Comparison of ENCODE assay signal across 13 cellular contexts in genomic region chr6:151236668-151237401, GRCh38. TPM values are rescaled to one million over a fixed set of nuclear protein-coding genes. Genes with fewer than 3 reads are reported as not detected.
A peak's percentile ranks its signal among the peaks of the same experiment; 100 is the strongest.
DNase-seq lines count a peak whose midpoint lies in the region; ATAC-seq and TF ChIP-seq lines count a peak whose summit lies in the region.
"Had no signal": no experiment of that assay in that cellular context is flagged by ENCODE, and none has a peak within 500 bp of the region (broad histone marks: within the 10 kb centered on the region; RNA-seq: fewer than 3 reads in every experiment).

No MANE protein-coding gene starts in this region.

- no peak overlapping the region for H3K4me3 Mint-ChIP-seq in mesothelial cell of epicardium
- no peak overlapping the region for H3K4me3 Mint-ChIP-seq in activated CD4-positive, alpha-beta T cell treated with anti-CD3 and anti-CD28 coated beads, Interleukin-2, amount 10 ng/mL, durations not matched to agents 7 days and 5 days
- H3K4me3 Mint-ChIP-seq: CD8-positive, alpha-beta memory T cell; IgD-negative memory B cell had no signal

- H3K27ac ChIP-seq in DND-41 (ENCODE audit: low read length): peak overlapping the region; percentile 80
- H3K27ac ChIP-seq: A549 had no signal

- H3K36me3 ChIP-seq in DND-41 (ENCODE audit: insufficient read depth, low read length): no peaks in the 10 kb centered on the region
- no peaks in the 10 kb centered on the region for H3K36me3 ChIP-seq in Loucy (ENCODE audit: insufficient read depth, low read length)
- H3K36me3 ChIP-seq: BE2C had no signal

- peaks cover 3% of the 10 kb centered on the region for H3K9me3 Mint-ChIP-seq in mesothelial cell of epicardium
- no peaks in the 10 kb centered on the region for H3K9me3 Mint-ChIP-seq in activated CD4-positive, alpha-beta T cell treated with anti-CD3 and anti-CD28 coated beads, Interleukin-2, amount 10 ng/mL, durations not matched to agents 7 days and 5 days
- H3K9me3 Mint-ChIP-seq: CD8-positive, alpha-beta memory T cell had no signal

- no peaks in the 10 kb centered on the region for H3F3A ChIP-seq in Loucy (ENCODE audit: low read depth)

- TF ChIP-seq CTCF in DND-41 (IDR thresholded peaks at IDR 0.05; ENCODE audit: borderline replicate concordance, extremely low read depth, low read length, poor library complexity, severe bottlenecking): no peak
- TF ChIP-seq CTCF in Loucy (conservative IDR thresholded peaks at IDR 0.05; ENCODE audit: low read length): no peak
- TF ChIP-seq CTCF in mesothelial cell of epicardium (IDR thresholded peaks at IDR 0.05; ENCODE audit: unreplicated experiment): no peak

- H3K4me3 ChIP-seq in DND-41 (ENCODE audit: low read depth in 1 of 2, low read length in 2 of 2) (no peak overlapping the region), Loucy (ENCODE audit: low read length, poor library complexity, severe bottlenecking) (peak overlapping the region; percentile 5)
- H3K4me3 ChIP-seq: A549 had no signal

- DNase-seq in DND-41: peak; percentile 48
- DNase-seq in mesothelial cell of epicardium (ENCODE audit: low spot score in 2 of 2, unreplicated experiment in 2 of 2): no peak
- DNase-seq in activated CD4-positive, alpha-beta T cell treated with anti-CD3 and anti-CD28 coated beads, Interleukin-2, amount 10 ng/mL, durations not matched to agents 7 days and 5 days: no peak
- DNase-seq in activated CD4-positive, CD25-positive, alpha-beta regulatory T cell treated with anti-CD3 and anti-CD28 coated beads, Interleukin-2, amount 50 U/mL, for 72 hours: no peak
- DNase-seq: BE2C; CD8-positive, alpha-beta memory T cell; DMS53; HCEC 1CT had no signal

- H4K20me1 ChIP-seq in DND-41 (ENCODE audit: insufficient read depth, low read length): no peaks in the 10 kb centered on the region
- H4K20me1 ChIP-seq in Loucy (ENCODE audit: insufficient read depth, low read length, poor library complexity, severe bottlenecking): no peaks in the 10 kb centered on the region

- H3K79me2 ChIP-seq in DND-41 (ENCODE audit: insufficient read depth, low read length): no peaks in the 10 kb centered on the region
- H3K79me2 ChIP-seq in Loucy (ENCODE audit: insufficient read depth, low read length): peaks cover 9% of the 10 kb centered on the region

- POLR2A ChIA-PET in activated CD4-positive, alpha-beta T cell treated with anti-CD3 and anti-CD28 coated beads, Interleukin-2, amount 10 ng/mL, durations not matched to agents 7 days and 5 days (lab: Charles Lee): no interaction called here

- H3K9me2 ChIP-seq in Loucy (replicated peaks; ENCODE audit: low read depth, low read length): no peaks in the 10 kb centered on the region

- H3K9ac ChIP-seq in DND-41 (ENCODE audit: low read depth, low read length) (peak overlapping the region; percentile 19; the same call in 1 of the 2 replicates), Loucy (ENCODE audit: low read depth, low read length, poor library complexity, severe bottlenecking) (no peak overlapping the region)

- H3K4me1 ChIP-seq in DND-41 (ENCODE audit: insufficient read depth, low read length) (peaks cover 36% of the 10 kb centered on the region), Loucy (ENCODE audit: insufficient read depth, low read length, poor library complexity, severe bottlenecking) (peaks cover 17% of the 10 kb centered on the region)
- H3K4me1 ChIP-seq: BE2C, Caco-2 had no signal

- peaks cover 13% of the 10 kb centered on the region for H3K4me1 Mint-ChIP-seq in mesothelial cell of epicardium
- peaks cover 14% of the 10 kb centered on the region for H3K4me1 Mint-ChIP-seq in activated CD4-positive, alpha-beta T cell treated with anti-CD3 and anti-CD28 coated beads, Interleukin-2, amount 10 ng/mL, durations not matched to agents 7 days and 5 days

- H3K27me3 ChIP-seq in DND-41 (ENCODE audit: insufficient read depth, low read length, poor library complexity) (no peaks in the 10 kb centered on the region), Loucy (ENCODE audit: insufficient read depth, low read length, poor library complexity, severe bottlenecking) (peaks cover 16% of the 10 kb centered on the region)
- H3K27me3 ChIP-seq: BE2C had no signal

- no peaks in the 10 kb centered on the region for H3K27me3 Mint-ChIP-seq in mesothelial cell of epicardium (ENCODE audit: low read depth)
- H3K27me3 Mint-ChIP-seq in activated CD4-positive, alpha-beta T cell treated with anti-CD3 and anti-CD28 coated beads, Interleukin-2, amount 10 ng/mL, durations not matched to agents 7 days and 5 days: peaks cover 59% of the 10 kb centered on the region

- CTCF ChIA-PET in activated CD4-positive, alpha-beta T cell treated with anti-CD3 and anti-CD28 coated beads, Interleukin-2, amount 10 ng/mL, durations not matched to agents 7 days and 5 days (lab: Charles Lee): no interaction called here

- no peaks in the 10 kb centered on the region for H3K9me3 ChIP-seq in DND-41 (ENCODE audit: insufficient read depth, low read length, severe bottlenecking)
- H3K9me3 ChIP-seq in Loucy (ENCODE audit: insufficient read depth, low read depth, low read length): no peaks in the 10 kb centered on the region
- H3K9me3 ChIP-seq: A549, BE2C, Caco-2 had no signal

- H2AFZ ChIP-seq in DND-41 (ENCODE audit: low read depth, low read length) (no peak overlapping the region), Loucy (ENCODE audit: low read length) (no peak overlapping the region)

- H3K36me3 Mint-ChIP-seq in mesothelial cell of epicardium: peaks cover 3% of the 10 kb centered on the region
- no peaks in the 10 kb centered on the region for H3K36me3 Mint-ChIP-seq in activated CD4-positive, alpha-beta T cell treated with anti-CD3 and anti-CD28 coated beads, Interleukin-2, amount 10 ng/mL, durations not matched to agents 7 days and 5 days (ENCODE audit: low read depth)
- H3K36me3 Mint-ChIP-seq: CD8-positive, alpha-beta memory T cell; IgD-negative memory B cell had no signal

- H3K4me2 ChIP-seq in DND-41 (ENCODE audit: insufficient read depth, low read length) (peak overlapping the region; percentile 14; the same call in 1 of the 2 replicates), Loucy (ENCODE audit: low read depth, low read length, poor library complexity, severe bottlenecking) (peak overlapping the region; percentile 45)
- H3K4me2 ChIP-seq: A549 had no signal

- H3K27ac Mint-ChIP-seq in mesothelial cell of epicardium: peak overlapping the region; percentile 48
- H3K27ac Mint-ChIP-seq in activated CD4-positive, alpha-beta T cell treated with anti-CD3 and anti-CD28 coated beads, Interleukin-2, amount 10 ng/mL, durations not matched to agents 7 days and 5 days: no peak overlapping the region
- H3K27ac Mint-ChIP-seq: CD8-positive, alpha-beta memory T cell had no signal

- ATAC-seq in DND-41 (ENCODE audit: insufficient read depth, low read depth) (peak; percentile 91), SK-N-SH treated with all-trans-retinoic acid at 6 μM for 48 hours (no peak)
- ATAC-seq: A549 had no signal

TF ChIP-seq in SK-N-SH treated with all-trans-retinoic acid at 6 μM for 48 hours, 23 proteins besides CTCF, POLR2A, EP300 and RAD21:
- TF ChIP-seq TCF4 (CRISPR knock-in tag; IDR thresholded peaks at IDR 0.05; ENCODE audit: borderline replicate concordance) (no peak), ZNF565 (CRISPR knock-in tag; conservative IDR thresholded peaks at IDR 0.05; ENCODE audit: low read depth) (no peak), ZFP30 (CRISPR knock-in tag; IDR thresholded peaks at IDR 0.05) (no peak), OSR1 (CRISPR knock-in tag; IDR thresholded peaks at IDR 0.05) (no peak), POU6F1 (CRISPR knock-in tag; IDR thresholded peaks at IDR 0.05; ENCODE audit: borderline replicate concordance, low read depth) (no peak), ZC3H10 (CRISPR knock-in tag; IDR thresholded peaks at IDR 0.05) (no peak)
- TF ChIP-seq, protein P1, sequence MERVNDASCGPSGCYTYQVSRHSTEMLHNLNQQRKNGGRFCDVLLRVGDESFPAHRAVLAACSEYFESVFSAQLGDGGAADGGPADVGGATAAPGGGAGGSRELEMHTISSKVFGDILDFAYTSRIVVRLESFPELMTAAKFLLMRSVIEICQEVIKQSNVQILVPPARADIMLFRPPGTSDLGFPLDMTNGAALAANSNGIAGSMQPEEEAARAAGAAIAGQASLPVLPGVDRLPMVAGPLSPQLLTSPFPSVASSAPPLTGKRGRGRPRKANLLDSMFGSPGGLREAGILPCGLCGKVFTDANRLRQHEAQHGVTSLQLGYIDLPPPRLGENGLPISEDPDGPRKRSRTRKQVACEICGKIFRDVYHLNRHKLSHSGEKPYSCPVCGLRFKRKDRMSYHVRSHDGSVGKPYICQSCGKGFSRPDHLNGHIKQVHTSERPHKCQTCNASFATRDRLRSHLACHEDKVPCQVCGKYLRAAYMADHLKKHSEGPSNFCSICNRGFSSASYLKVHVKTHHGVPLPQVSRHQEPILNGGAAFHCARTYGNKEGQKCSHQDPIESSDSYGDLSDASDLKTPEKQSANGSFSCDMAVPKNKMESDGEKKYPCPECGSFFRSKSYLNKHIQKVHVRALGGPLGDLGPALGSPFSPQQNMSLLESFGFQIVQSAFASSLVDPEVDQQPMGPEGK (CRISPR knock-in tag; IDR thresholded peaks at IDR 0.05; ENCODE audit: borderline replicate concordance): no peak

RNA-seq across cellular contexts. Expression of gene AKAP12, which starts 2.9 kb away (rescaled TPM):
- total RNA-seq in mesothelial cell of epicardium: 736 to 747 TPM (median 737 TPM) in 3 replicates
- under 1 TPM; 0.52 to 0.60 TPM for total RNA-seq in activated CD4-positive, alpha-beta T cell treated with anti-CD3 and anti-CD28 coated beads, Interleukin-2, amount 10 ng/mL, durations not matched to agents 7 days and 5 days

Comparison
In these comparisons a context has a peak if more than half of its experiments do, and no peak if none do; other contexts are left out.
1. RNA of gene AKAP12, which starts 2.9 kb away (total RNA-seq): 736 to 747 TPM in mesothelial cell of epicardium; 0.52 to 0.60 TPM in activated CD4-positive, alpha-beta T cell treated with anti-CD3 and anti-CD28 coated beads, Interleukin-2, amount 10 ng/mL, durations not matched to agents 7 days and 5 days; every median in the first group is over 100 times any median in the second.